In the genomic region with DNA sequence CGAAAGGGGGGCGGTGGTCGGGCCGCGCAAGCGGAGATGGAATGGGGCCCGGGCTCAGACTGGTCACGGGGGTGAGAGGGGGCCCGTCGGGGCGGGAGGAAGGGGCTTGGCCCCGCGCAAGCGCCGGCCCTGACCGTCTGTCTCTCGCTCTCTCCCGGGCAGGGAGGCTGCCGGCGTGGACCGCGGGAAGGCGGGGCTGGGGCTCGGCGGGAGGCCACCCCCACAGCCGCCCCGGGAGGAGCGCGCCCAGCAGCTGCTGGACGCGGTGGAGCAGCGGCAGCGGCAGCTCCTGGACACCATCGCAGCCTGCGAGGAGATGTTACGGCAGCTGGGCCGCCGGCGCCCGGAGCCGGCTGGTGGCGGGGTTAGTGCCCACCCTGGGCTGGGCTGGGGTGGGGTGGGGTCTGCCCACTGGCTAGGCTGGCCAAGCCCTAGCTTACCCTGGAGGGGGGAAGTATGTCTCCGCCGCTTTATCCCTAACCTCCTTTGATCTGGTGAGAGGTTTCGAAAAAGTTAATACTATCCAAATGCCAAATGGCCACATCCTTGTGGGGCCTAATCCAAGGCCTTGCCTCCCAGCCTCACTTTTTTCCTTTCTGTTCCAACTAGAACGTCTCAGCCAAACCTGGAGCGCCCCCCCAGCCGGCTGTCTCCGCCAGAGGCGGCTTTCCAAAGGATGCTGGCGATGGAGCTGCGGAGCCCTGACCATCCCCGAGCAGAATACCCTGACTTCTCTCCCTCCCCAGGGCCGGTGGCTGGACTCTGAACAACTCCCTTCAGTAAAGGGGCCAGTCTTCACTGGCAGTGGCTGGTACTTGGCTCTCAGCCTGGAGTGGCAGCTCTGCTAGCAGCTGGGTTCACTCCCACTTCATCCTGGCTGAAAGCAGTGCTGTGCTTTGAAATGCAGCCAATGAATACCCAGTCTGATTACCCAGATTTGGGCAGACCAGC, we compare ENCODE assay signal across 1 cellular context.
TF ChIP-seq lines count a peak whose summit lies in the region.

No MANE protein-coding gene starts in this region.

TF ChIP-seq in K562, 482 proteins besides CTCF, POLR2A, EP300 and RAD21 (continued from another document and continues in another):
- TF ChIP-seq SOX6 (IDR thresholded peaks at IDR 0.05) (no peak), U2AF2 (optimal IDR thresholded peaks at IDR 0.05; ENCODE audit: low read depth, low read length) (no peak), ZZZ3 (IDR thresholded peaks at IDR 0.05) (no peak), POLR2G (IDR thresholded peaks at IDR 0.05; ENCODE audit: low read depth, low read length) (peak; percentile 75), ZNF436 (CRISPR knock-in tag; IDR thresholded peaks at IDR 0.05) (no peak), MCM7 (IDR thresholded peaks at IDR 0.05) (no peak), ELF4 (CRISPR knock-in tag; IDR thresholded peaks at IDR 0.05) (no peak), MTF1 (CRISPR knock-in tag; IDR thresholded peaks at IDR 0.05; ENCODE audit: borderline replicate concordance) (no peak), WHSC1 (IDR thresholded peaks at IDR 0.05; ENCODE audit: low read length) (no peak), ARID1B (IDR thresholded peaks at IDR 0.05) (no peak), ZNF347 (CRISPR knock-in tag; IDR thresholded peaks at IDR 0.05; ENCODE audit: low read depth) (no peak), NR2F6 (CRISPR knock-in tag; IDR thresholded peaks at IDR 0.05) (no peak), TSC22D4 (tag; IDR thresholded peaks at IDR 0.05) (no peak), L3MBTL2 (IDR thresholded peaks at IDR 0.05) (peak; percentile 69; the same call in 1 of the 2 replicates), CTBP1 (IDR thresholded peaks at IDR 0.05; ENCODE audit: borderline replicate concordance) (peak; percentile 74), ETV5 (CRISPR knock-in tag; IDR thresholded peaks at IDR 0.05; ENCODE audit: low read depth) (peak; percentile 25; the same call in 1 of the 2 replicates), TEAD2 (tag; IDR thresholded peaks at IDR 0.05) (no peak), HNRNPH1 (optimal IDR thresholded peaks at IDR 0.05; ENCODE audit: low read depth, low read length) (no peak), HOXB6 (CRISPR knock-in tag; IDR thresholded peaks at IDR 0.05; ENCODE audit: borderline replicate concordance) (no peak), RNF2 (IDR thresholded peaks at IDR 0.05) (no peak), ZNF561 (CRISPR knock-in tag; conservative IDR thresholded peaks at IDR 0.05) (no peak), ZNF175 (CRISPR knock-in tag; IDR thresholded peaks at IDR 0.05; ENCODE audit: low read depth) (no peak), TCF3 (CRISPR knock-in tag; IDR thresholded peaks at IDR 0.05) (no peak), SRSF7 (optimal IDR thresholded peaks at IDR 0.05; ENCODE audit: low read depth, low read length) (no peak), PTTG1 (tag; IDR thresholded peaks at IDR 0.05; ENCODE audit: low read depth) (no peak), ZSCAN29 (IDR thresholded peaks at IDR 0.05) (no peak), ZNF696 (CRISPR knock-in tag; conservative IDR thresholded peaks at IDR 0.05) (no peak), HIVEP1 (CRISPR knock-in tag; IDR thresholded peaks at IDR 0.05) (no peak), RFX1 (IDR thresholded peaks at IDR 0.05) (no peak), SP1 (CRISPR knock-in tag; IDR thresholded peaks at IDR 0.05) (peak; percentile 24; the same call in 1 of the 2 replicates), NR1H2 (CRISPR knock-in tag; IDR thresholded peaks at IDR 0.05) (no peak), FOXA3 (CRISPR knock-in tag; conservative IDR thresholded peaks at IDR 0.05 in 1 of 2, IDR thresholded peaks at IDR 0.05 in 1 of 2) (peak in 1 of 2 experiments; percentile 70; a peak in 1 of 4 replicates), GTF2A2 (tag; IDR thresholded peaks at IDR 0.05) (no peak), XRCC4 (IDR thresholded peaks at IDR 0.05; ENCODE audit: extremely low read depth, insufficient read depth, insufficient read length) (no peak), SMAD3 (CRISPR knock-in tag; conservative IDR thresholded peaks at IDR 0.05) (no peak), KHSRP (IDR thresholded peaks at IDR 0.05) (no peak), NR2C2 (CRISPR knock-in tag; IDR thresholded peaks at IDR 0.05) (no peak), NR2C2 (tag; IDR thresholded peaks at IDR 0.05) (no peak), KAT2B (IDR thresholded peaks at IDR 0.05; ENCODE audit: low read depth, low read length) (no peak), CHCHD3 (CRISPR knock-in tag; IDR thresholded peaks at IDR 0.05) (no peak), TAL1 (IDR thresholded peaks at IDR 0.05) (no peak), KAT8 (IDR thresholded peaks at IDR 0.05; ENCODE audit: low read depth) (no peak), GABPA (tag; conservative IDR thresholded peaks at IDR 0.05; ENCODE audit: low read depth) (peak; percentile 92), ZNF217 (CRISPR knock-in tag; IDR thresholded peaks at IDR 0.05) (no peak), GATAD2A (IDR thresholded peaks at IDR 0.05) (no peak), ZC3H4 (CRISPR knock-in tag; IDR thresholded peaks at IDR 0.05; ENCODE audit: borderline replicate concordance) (no peak), SRSF1 (IDR thresholded peaks at IDR 0.05; ENCODE audit: low read depth, low read length) (no peak), SIN3B (IDR thresholded peaks at IDR 0.05; ENCODE audit: low read depth) (no peak), DACH1 (IDR thresholded peaks at IDR 0.05; ENCODE audit: partially characterized antibody) (peak; percentile 20), RBM17 (IDR thresholded peaks at IDR 0.05; ENCODE audit: borderline replicate concordance, low read depth, low read length) (no peak), IRF2 (CRISPR knock-in tag; IDR thresholded peaks at IDR 0.05) (no peak), FOS (IDR thresholded peaks at IDR 0.05; ENCODE audit: extremely low read depth, insufficient read length) (no peak), SIN3A (IDR thresholded peaks at IDR 0.05; ENCODE audit: borderline replicate concordance in 2 of 2, control insufficient read depth in 1 of 2, low read depth in 2 of 2, low read length in 2 of 2) (peak; percentile 70 to 83; a peak in 3 of 4 replicates)
- TF ChIP-seq, protein P1, sequence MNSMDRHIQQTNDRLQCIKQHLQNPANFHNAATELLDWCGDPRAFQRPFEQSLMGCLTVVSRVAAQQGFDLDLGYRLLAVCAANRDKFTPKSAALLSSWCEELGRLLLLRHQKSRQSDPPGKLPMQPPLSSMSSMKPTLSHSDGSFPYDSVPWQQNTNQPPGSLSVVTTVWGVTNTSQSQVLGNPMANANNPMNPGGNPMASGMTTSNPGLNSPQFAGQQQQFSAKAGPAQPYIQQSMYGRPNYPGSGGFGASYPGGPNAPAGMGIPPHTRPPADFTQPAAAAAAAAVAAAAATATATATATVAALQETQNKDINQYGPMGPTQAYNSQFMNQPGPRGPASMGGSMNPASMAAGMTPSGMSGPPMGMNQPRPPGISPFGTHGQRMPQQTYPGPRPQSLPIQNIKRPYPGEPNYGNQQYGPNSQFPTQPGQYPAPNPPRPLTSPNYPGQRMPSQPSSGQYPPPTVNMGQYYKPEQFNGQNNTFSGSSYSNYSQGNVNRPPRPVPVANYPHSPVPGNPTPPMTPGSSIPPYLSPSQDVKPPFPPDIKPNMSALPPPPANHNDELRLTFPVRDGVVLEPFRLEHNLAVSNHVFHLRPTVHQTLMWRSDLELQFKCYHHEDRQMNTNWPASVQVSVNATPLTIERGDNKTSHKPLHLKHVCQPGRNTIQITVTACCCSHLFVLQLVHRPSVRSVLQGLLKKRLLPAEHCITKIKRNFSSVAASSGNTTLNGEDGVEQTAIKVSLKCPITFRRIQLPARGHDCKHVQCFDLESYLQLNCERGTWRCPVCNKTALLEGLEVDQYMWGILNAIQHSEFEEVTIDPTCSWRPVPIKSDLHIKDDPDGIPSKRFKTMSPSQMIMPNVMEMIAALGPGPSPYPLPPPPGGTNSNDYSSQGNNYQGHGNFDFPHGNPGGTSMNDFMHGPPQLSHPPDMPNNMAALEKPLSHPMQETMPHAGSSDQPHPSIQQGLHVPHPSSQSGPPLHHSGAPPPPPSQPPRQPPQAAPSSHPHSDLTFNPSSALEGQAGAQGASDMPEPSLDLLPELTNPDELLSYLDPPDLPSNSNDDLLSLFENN (IDR thresholded peaks at IDR 0.05; ENCODE audit: low read depth in 2 of 2, low read length in 2 of 2), result no peak
- TF ChIP-seq, protein P2, sequence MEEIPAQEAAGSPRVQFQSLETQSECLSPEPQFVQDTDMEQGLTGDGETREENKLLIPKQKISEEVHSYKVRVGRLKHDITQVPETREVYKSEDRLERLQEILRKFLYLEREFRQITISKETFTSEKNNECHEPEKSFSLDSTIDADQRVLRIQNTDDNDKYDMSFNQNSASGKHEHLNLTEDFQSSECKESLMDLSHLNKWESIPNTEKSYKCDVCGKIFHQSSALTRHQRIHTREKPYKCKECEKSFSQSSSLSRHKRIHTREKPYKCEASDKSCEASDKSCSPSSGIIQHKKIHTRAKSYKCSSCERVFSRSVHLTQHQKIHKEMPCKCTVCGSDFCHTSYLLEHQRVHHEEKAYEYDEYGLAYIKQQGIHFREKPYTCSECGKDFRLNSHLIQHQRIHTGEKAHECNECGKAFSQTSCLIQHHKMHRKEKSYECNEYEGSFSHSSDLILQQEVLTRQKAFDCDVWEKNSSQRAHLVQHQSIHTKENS (CRISPR knock-in tag; IDR thresholded peaks at IDR 0.05), result no peak
- TF ChIP-seq, protein P3, sequence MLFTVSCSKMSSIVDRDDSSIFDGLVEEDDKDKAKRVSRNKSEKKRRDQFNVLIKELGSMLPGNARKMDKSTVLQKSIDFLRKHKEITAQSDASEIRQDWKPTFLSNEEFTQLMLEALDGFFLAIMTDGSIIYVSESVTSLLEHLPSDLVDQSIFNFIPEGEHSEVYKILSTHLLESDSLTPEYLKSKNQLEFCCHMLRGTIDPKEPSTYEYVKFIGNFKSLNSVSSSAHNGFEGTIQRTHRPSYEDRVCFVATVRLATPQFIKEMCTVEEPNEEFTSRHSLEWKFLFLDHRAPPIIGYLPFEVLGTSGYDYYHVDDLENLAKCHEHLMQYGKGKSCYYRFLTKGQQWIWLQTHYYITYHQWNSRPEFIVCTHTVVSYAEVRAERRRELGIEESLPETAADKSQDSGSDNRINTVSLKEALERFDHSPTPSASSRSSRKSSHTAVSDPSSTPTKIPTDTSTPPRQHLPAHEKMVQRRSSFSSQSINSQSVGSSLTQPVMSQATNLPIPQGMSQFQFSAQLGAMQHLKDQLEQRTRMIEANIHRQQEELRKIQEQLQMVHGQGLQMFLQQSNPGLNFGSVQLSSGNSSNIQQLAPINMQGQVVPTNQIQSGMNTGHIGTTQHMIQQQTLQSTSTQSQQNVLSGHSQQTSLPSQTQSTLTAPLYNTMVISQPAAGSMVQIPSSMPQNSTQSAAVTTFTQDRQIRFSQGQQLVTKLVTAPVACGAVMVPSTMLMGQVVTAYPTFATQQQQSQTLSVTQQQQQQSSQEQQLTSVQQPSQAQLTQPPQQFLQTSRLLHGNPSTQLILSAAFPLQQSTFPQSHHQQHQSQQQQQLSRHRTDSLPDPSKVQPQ (CRISPR knock-in tag; IDR thresholded peaks at IDR 0.05; ENCODE audit: borderline replicate concordance), result no peak
- TF ChIP-seq, protein P4, sequence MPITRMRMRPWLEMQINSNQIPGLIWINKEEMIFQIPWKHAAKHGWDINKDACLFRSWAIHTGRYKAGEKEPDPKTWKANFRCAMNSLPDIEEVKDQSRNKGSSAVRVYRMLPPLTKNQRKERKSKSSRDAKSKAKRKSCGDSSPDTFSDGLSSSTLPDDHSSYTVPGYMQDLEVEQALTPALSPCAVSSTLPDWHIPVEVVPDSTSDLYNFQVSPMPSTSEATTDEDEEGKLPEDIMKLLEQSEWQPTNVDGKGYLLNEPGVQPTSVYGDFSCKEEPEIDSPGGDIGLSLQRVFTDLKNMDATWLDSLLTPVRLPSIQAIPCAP (CRISPR knock-in tag; IDR thresholded peaks at IDR 0.05; ENCODE audit: borderline replicate concordance), result no peak
- TF ChIP-seq, protein P5, sequence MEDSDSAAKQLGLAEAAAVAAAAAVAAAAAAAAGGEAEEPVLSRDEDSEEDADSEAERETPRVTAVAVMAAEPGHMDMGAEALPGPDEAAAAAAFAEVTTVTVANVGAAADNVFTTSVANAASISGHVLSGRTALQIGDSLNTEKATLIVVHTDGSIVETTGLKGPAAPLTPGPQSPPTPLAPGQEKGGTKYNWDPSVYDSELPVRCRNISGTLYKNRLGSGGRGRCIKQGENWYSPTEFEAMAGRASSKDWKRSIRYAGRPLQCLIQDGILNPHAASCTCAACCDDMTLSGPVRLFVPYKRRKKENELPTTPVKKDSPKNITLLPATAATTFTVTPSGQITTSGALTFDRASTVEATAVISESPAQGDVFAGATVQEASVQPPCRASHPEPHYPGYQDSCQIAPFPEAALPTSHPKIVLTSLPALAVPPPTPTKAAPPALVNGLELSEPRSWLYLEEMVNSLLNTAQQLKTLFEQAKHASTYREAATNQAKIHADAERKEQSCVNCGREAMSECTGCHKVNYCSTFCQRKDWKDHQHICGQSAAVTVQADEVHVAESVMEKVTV (CRISPR knock-in tag; IDR thresholded peaks at IDR 0.05), result no peak
- TF ChIP-seq, protein P6, sequence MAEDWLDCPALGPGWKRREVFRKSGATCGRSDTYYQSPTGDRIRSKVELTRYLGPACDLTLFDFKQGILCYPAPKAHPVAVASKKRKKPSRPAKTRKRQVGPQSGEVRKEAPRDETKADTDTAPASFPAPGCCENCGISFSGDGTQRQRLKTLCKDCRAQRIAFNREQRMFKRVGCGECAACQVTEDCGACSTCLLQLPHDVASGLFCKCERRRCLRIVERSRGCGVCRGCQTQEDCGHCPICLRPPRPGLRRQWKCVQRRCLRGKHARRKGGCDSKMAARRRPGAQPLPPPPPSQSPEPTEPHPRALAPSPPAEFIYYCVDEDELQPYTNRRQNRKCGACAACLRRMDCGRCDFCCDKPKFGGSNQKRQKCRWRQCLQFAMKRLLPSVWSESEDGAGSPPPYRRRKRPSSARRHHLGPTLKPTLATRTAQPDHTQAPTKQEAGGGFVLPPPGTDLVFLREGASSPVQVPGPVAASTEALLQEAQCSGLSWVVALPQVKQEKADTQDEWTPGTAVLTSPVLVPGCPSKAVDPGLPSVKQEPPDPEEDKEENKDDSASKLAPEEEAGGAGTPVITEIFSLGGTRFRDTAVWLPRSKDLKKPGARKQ (CRISPR knock-in tag; IDR thresholded peaks at IDR 0.05), result no peak
